ENCODE assay signal across 1 cellular context in genomic region chr9:111762546-111762945, GRCh38.
TF ChIP-seq lines count a peak whose summit lies in the region.

No MANE protein-coding gene starts in this region.

TF ChIP-seq in IMR-90, 13 proteins besides CTCF, POLR2A, EP300 and RAD21 (continued from another document):
- no peak for TF ChIP-seq ELK1 (IDR thresholded peaks at IDR 0.05; ENCODE audit: borderline replicate concordance, low read depth, low read length)
- no peak for TF ChIP-seq RFX5 (IDR thresholded peaks at IDR 0.05; ENCODE audit: low read depth, low read length)
- TF ChIP-seq FOS (IDR thresholded peaks at IDR 0.05; ENCODE audit: low read depth, low read length): no peak
- no peak for TF ChIP-seq MAZ (IDR thresholded peaks at IDR 0.05; ENCODE audit: borderline replicate concordance, low read depth, low read length)
- TF ChIP-seq BHLHE40 (IDR thresholded peaks at IDR 0.05; ENCODE audit: low read depth, low read length): no peak
- TF ChIP-seq MXI1 (IDR thresholded peaks at IDR 0.05; ENCODE audit: borderline replicate concordance, low read depth, low read length): no peak
- no peak for TF ChIP-seq SMC3 (IDR thresholded peaks at IDR 0.05; ENCODE audit: low read depth, low read length)
- TF ChIP-seq NFE2L2 (IDR thresholded peaks at IDR 0.05; ENCODE audit: low read depth, low read length): no peak
- no peak for TF ChIP-seq MAFK (IDR thresholded peaks at IDR 0.05; ENCODE audit: low read depth, low read length)
- TF ChIP-seq USF2 (IDR thresholded peaks at IDR 0.05; ENCODE audit: low read depth, low read length): no peak
- no peak for TF ChIP-seq CEBPB (IDR thresholded peaks at IDR 0.05; ENCODE audit: low read depth, low read length)
